8 cellular contexts compared by ENCODE assay signal in the genomic region with DNA sequence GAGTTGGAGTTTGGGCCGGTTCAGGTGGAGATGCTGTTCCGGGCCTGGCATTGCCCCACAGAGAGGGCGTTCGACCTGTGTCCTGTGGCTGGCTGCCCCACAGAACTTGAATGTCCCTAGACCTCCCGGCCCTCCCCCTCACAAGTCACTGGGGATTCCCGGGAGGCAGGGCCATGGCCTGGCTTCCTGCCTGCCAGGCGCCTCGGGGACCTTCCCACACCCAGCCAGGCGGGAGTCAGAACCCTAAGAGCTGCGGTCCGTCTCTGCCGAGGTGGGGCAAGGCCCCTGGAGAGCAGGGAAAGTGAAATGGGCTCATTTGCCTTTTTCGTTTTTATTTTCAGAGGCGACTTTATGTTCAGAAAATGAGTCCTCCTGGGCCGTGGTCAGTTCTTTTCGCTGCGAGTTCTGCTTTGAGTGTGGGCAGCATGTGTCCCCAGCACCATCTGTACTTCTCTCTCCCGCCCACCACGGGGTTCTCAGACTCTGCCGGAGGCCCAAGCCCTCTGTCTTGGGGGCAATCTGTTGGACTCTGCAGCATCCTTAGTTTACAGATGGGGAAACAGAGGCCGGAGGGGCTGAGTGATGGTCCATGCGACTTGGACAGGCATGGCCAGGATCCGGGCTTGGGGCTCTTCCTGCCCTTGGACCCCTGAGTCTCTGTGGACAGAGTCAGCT. TPM values are rescaled to one million over a fixed set of nuclear protein-coding genes. Genes with fewer than 3 reads are reported as not detected.
DNase-seq lines count a peak whose midpoint lies in the region; ATAC-seq and TF ChIP-seq lines count a peak whose summit lies in the region.

No MANE protein-coding gene starts in this region.

- H3K27me3 ChIP-seq in stomach, result no peaks in the 10 kb centered on the region

- peak; percentile 85 for DNase-seq in activated CD4-positive, alpha-beta memory T cell treated with anti-CD3 and anti-CD28 coated beads for 36 hours
- DNase-seq in immature natural killer cell (peak in 1 of 3 donors; percentile 49), stomach (peak; percentile 53), omental fat pad (ENCODE audit: low spot score) (no peak), NCI-H146 treated with DMSO at 0.1 percent for 48 hours (lab: John Stamatoyannopoulos, UW; ENCODE audit: unreplicated experiment) (no peak)

- ATAC-seq in GM18502 (IDR thresholded peaks at IDR 0.05; ENCODE audit: poor library complexity, unreplicated experiment) (peak; percentile 41), HG02642 (IDR thresholded peaks at IDR 0.05; ENCODE audit: poor library complexity, unreplicated experiment) (peak; percentile 49), omental fat pad (ENCODE audit: low FRiP score) (no peak), GM21515 (IDR thresholded peaks at IDR 0.05; ENCODE audit: unreplicated experiment) (no peak)

- peak overlapping the region; percentile 96 for H3K27ac Mint-ChIP-seq in activated CD4-positive, alpha-beta memory T cell treated with anti-CD3 and anti-CD28 coated beads for 36 hours
- peak overlapping the region; percentile 97 to 99 (median 99) for H3K27ac Mint-ChIP-seq in immature natural killer cell

- H3K36me3 Mint-ChIP-seq in activated CD4-positive, alpha-beta memory T cell treated with anti-CD3 and anti-CD28 coated beads for 36 hours, result peaks cover 74% of the 10 kb centered on the region
- peaks cover 25 to 55% (median 26%) of the 10 kb centered on the region in 3 donors for H3K36me3 Mint-ChIP-seq in immature natural killer cell

- no peaks in the 10 kb centered on the region for H3K9me3 ChIP-seq in stomach

- 29 to 51% (median 47%) methylated on average over 19 to 23 of the region's 23 CpGs for WGBS in stomach, 5 donors

- H3K27ac ChIP-seq in stomach, result peak overlapping the region in 4 of 5 donors; percentile 58 to 92 (median 88)

- H3K9me3 Mint-ChIP-seq in activated CD4-positive, alpha-beta memory T cell treated with anti-CD3 and anti-CD28 coated beads for 36 hours, result no peaks in the 10 kb centered on the region
- H3K9me3 Mint-ChIP-seq in immature natural killer cell, result no peaks in the 10 kb centered on the region

- H3K4me1 Mint-ChIP-seq in activated CD4-positive, alpha-beta memory T cell treated with anti-CD3 and anti-CD28 coated beads for 36 hours (ENCODE audit: low read depth), result peaks cover 79% of the 10 kb centered on the region
- peaks cover 95% of the 10 kb centered on the region in 2 donors for H3K4me1 Mint-ChIP-seq in immature natural killer cell

- peak overlapping the region in 1 of 4 donors; percentile 1 for H3K4me3 ChIP-seq in stomach

- no peak for TF ChIP-seq CTCF in stomach (IDR thresholded peaks at IDR 0.05)
- no peak for TF ChIP-seq CTCF in omental fat pad (IDR thresholded peaks at IDR 0.05)

- no peak for TF ChIP-seq POLR2A in stomach (IDR thresholded peaks at IDR 0.05)

- H3K36me3 ChIP-seq in stomach, result peaks cover 15 to 80% (median 71%) of the 10 kb centered on the region in 4 donors

- peak overlapping the region; percentile 78 for H3K4me3 Mint-ChIP-seq in activated CD4-positive, alpha-beta memory T cell treated with anti-CD3 and anti-CD28 coated beads for 36 hours
- peak overlapping the region; percentile 65 to 89 (median 87) for H3K4me3 Mint-ChIP-seq in immature natural killer cell

- H3K27me3 Mint-ChIP-seq in activated CD4-positive, alpha-beta memory T cell treated with anti-CD3 and anti-CD28 coated beads for 36 hours, result no peaks in the 10 kb centered on the region
- peaks cover 88 to 97% (median 95%) of the 10 kb centered on the region in 3 donors for H3K27me3 Mint-ChIP-seq in immature natural killer cell (ENCODE audit: low read depth in 3 of 3)

- intact Hi-C loops in activated CD4-positive, alpha-beta memory T cell treated with anti-CD3 and anti-CD28 coated beads for 36 hours (cut with micrococcal nuclease), result loop anchor here (2.0 to 10.0 kb wide), 5 partner anchors 33 to 1765 kb away; a partner anchor contains a TSS
- intact Hi-C loops in stomach (cut with DNase I; ENCODE audit: low total_unique reads), result no loop called here

- TF ChIP-seq EP300 in stomach (IDR thresholded peaks at IDR 0.05), result no peak

- H3K4me1 ChIP-seq in stomach, result peaks cover 57 to 97% (median 71%) of the 10 kb centered on the region in 4 donors

- POLR2A ChIA-PET in activated CD4-positive, alpha-beta memory T cell treated with anti-CD3 and anti-CD28 coated beads for 36 hours (lab: Charles Lee), result interaction anchor here (0.9 to 4.6 kb wide), 6 partner anchors 10 to 220 kb away, joined by 3 to 43 read pairs (median 7); a partner anchor contains a TSS

- CTCF ChIA-PET in activated CD4-positive, alpha-beta memory T cell treated with anti-CD3 and anti-CD28 coated beads for 36 hours (lab: Charles Lee), result interaction anchor here (0.9 to 1.9 kb wide), 4 partner anchors 9 to 96 kb away, joined by 3 to 11 read pairs (median 3); a partner anchor contains a TSS

RNA-seq across cellular contexts. Expression of a gene that starts 8.5 kb away (rescaled TPM):
- total RNA-seq in activated CD4-positive, alpha-beta memory T cell treated with anti-CD3 and anti-CD28 coated beads for 36 hours, result 10 to 100 TPM; 73.4 to 77.3 TPM
- polyA plus RNA-seq in immature natural killer cell, result 10 to 100 TPM; 43.6 to 89.1 (median 80.4) TPM
- 10 to 100 TPM in 4 of 5 donors, 1 to 10 TPM in 1; 5.3 to 37.8 (median 13.6) TPM for total RNA-seq in stomach
- polyA plus RNA-seq in stomach, result 10 to 100 TPM; 15.8 to 25.2 (median 17.0) TPM
- 10 to 100 TPM in 3 of 4 donors, 1 to 10 TPM in 1; 4.6 to 18.0 (median 10.6) TPM for total RNA-seq in omental fat pad

RNA-seq across cellular contexts. Expression of a gene that starts 48.7 kb away (rescaled TPM):
- 10 to 100 TPM; 33.7 to 38.2 TPM for total RNA-seq in activated CD4-positive, alpha-beta memory T cell treated with anti-CD3 and anti-CD28 coated beads for 36 hours
- polyA plus RNA-seq in immature natural killer cell (10 to 100 TPM; 35.7 to 54.5 (median 40.3) TPM), stomach (10 to 100 TPM; 11.3 to 14.2 (median 12.1) TPM)
- total RNA-seq in stomach (10 to 100 TPM in 4 of 5 donors, 1 to 10 TPM in 1; 6.4 to 65.6 (median 16.7) TPM), omental fat pad (10 to 100 TPM; 13.9 to 32.9 (median 17.2) TPM)

Comparison
In these comparisons a context has a peak if more than half of its experiments do, and no peak if none do; other contexts are left out.
1. ATAC-seq: peak in GM18502 (single experiment) and HG02642 (single experiment); none in omental fat pad (single experiment) and GM21515 (single experiment).
2. DNase-seq: peak in activated CD4-positive, alpha-beta memory T cell treated with anti-CD3 and anti-CD28 coated beads for 36 hours (single experiment) and stomach (single experiment); none in omental fat pad (single experiment) and NCI-H146 treated with DMSO at 0.1 percent for 48 hours (single experiment).